Comparison of ENCODE assay signal across 9 cellular contexts in the genomic region with DNA sequence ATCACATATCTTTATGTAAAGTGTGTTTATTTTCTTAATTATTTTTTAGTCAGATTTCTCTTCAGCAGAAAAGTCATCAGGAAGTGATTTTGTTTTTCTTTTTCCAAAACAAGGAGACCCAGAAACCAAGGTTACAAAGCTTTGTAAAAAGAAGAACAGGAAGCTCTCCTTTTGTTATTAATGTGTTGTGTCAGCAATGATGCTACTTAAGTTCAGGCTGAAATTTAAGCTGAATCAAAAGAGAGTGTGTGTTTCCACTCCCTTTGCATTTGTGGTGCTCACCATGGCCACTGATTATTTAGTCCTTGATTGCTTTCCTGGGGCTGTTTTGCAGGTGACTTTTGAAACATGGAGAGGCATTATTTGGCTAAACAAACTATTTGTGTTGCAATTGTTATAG.
DNase-seq lines count a peak whose midpoint lies in the region; ATAC-seq and TF ChIP-seq lines count a peak whose summit lies in the region.
"Had no signal": no experiment of that assay in that cellular context is flagged by ENCODE, and none has a peak within 500 bp of the region (broad histone marks: within the 10 kb centered on the region; RNA-seq: fewer than 3 reads in every experiment).

No MANE protein-coding gene starts in this region.

- H3K27ac ChIP-seq in BLaER1 (no peak overlapping the region), left ventricle myocardium inferior (replicated peaks) (peak overlapping the region; percentile 75)
- H3K27ac ChIP-seq: SJSA1 had no signal

- no peak overlapping the region for H3K9ac ChIP-seq in BLaER1

- intact Hi-C loops in left ventricle myocardium inferior (cut with micrococcal nuclease) = no loop called here

- H3K36me3 ChIP-seq in BLaER1 (no peaks in the 10 kb centered on the region), left ventricle myocardium inferior (no peaks in the 10 kb centered on the region)
- H3K36me3 ChIP-seq: SJSA1 had no signal

- no peaks in the 10 kb centered on the region for H3K27me3 ChIP-seq in BLaER1
- peaks cover 52% of the 10 kb centered on the region for H3K27me3 ChIP-seq in left ventricle myocardium inferior (ENCODE audit: low read depth)
- H3K27me3 ChIP-seq: SJSA1 had no signal

- H3K9me3 ChIP-seq in BLaER1 (peaks cover 10% of the 10 kb centered on the region; the same call in 1 of the 2 replicates), left ventricle myocardium inferior (replicated peaks) (peaks cover 2% of the 10 kb centered on the region)
- H3K9me3 ChIP-seq: SJSA1 had no signal

- H4K20me1 ChIP-seq in BLaER1 = no peaks in the 10 kb centered on the region

- ATAC-seq in GM21447 (IDR thresholded peaks at IDR 0.05; ENCODE audit: unreplicated experiment) (peak; percentile 30), GM18520 (IDR thresholded peaks at IDR 0.05; ENCODE audit: unreplicated experiment) (no peak)

- peak; percentile 55 for DNase-seq in NCI-H69 (lab: John Stamatoyannopoulos, UW)
- DNase-seq in left ventricle myocardium inferior = no peak
- DNase-seq in UCSD-AML1 (lab: John Stamatoyannopoulos, UW; ENCODE audit: unreplicated experiment) = no peak
- no peak for DNase-seq in NCI-H446 (lab: John Stamatoyannopoulos, UW)
- no peak for DNase-seq in activated CD8-positive, alpha-beta memory T cell treated with anti-CD3 and anti-CD28 coated beads, Interleukin-2, amount 50 U/mL, for 4 hours

- H3K4me3 ChIP-seq in BLaER1 (no peak overlapping the region), left ventricle myocardium inferior (no peak overlapping the region)
- H3K4me3 ChIP-seq: SJSA1 had no signal

- TF ChIP-seq CTCF in left ventricle myocardium inferior (IDR thresholded peaks at IDR 0.05; ENCODE audit: borderline replicate concordance) = no peak

- H3K4me2 ChIP-seq in BLaER1 = peak overlapping the region; percentile 61; the same call in 1 of the 2 replicates

- peaks cover 18% of the 10 kb centered on the region for H3K4me1 ChIP-seq in BLaER1
- peaks cover 13% of the 10 kb centered on the region for H3K4me1 ChIP-seq in left ventricle myocardium inferior
